12 cellular contexts compared by ENCODE assay signal in the genomic region with DNA sequence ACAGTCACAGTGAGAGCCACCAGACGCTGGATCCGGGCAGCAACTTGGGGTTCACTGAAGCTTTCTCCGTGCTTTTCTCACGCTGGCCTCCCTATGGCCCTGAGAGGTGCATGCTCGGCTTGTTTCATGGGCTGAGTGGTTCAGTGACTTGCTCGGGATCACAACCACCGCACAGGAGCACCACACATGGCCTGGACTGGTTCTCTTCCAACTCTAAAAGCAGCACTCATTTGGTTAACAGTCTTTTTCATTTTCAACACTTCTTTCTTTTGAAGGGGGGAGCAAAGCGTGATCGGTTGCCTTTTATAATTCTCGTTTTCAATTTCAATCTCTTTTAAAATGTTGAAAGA.
"Had no signal": no experiment of that assay in that cellular context is flagged by ENCODE, and none has a peak within 500 bp of the region (broad histone marks: within the 10 kb centered on the region; RNA-seq: fewer than 3 reads in every experiment).

No MANE protein-coding gene starts in this region.

- H3K9me3 Mint-ChIP-seq: activated naive CD8-positive, alpha-beta T cell treated with anti-CD3 and anti-CD28 coated beads, Interleukin-2, amount 50 U/mL, for 24 hours; memory B cell; natural killer cell treated with Interleukin-12 subunit alpha and Interleukin-12 subunit beta and Interleukin-15 and Interleukin-18, amount 100 ng/mL, for 72 hours; type B pancreatic cell had no signal

- H3K27me3 Mint-ChIP-seq: activated naive CD8-positive, alpha-beta T cell treated with anti-CD3 and anti-CD28 coated beads, Interleukin-2, amount 50 U/mL, for 24 hours; memory B cell; natural killer cell treated with Interleukin-12 subunit alpha and Interleukin-12 subunit beta and Interleukin-15 and Interleukin-18, amount 100 ng/mL, for 72 hours; type B pancreatic cell had no signal

- H3K27me3 ChIP-seq: ascending aorta, heart left ventricle, sigmoid colon had no signal

- ATAC-seq: activated naive CD8-positive, alpha-beta T cell treated with anti-CD3 and anti-CD28 coated beads, Interleukin-2, amount 50 U/mL, for 24 hours; heart left ventricle had no signal

- H3K27ac ChIP-seq: ascending aorta, heart left ventricle, left ventricle myocardium inferior, sigmoid colon had no signal

- H3K9me3 ChIP-seq: ascending aorta, heart left ventricle, left ventricle myocardium inferior, sigmoid colon had no signal

- H3K4me3 Mint-ChIP-seq: activated naive CD8-positive, alpha-beta T cell treated with anti-CD3 and anti-CD28 coated beads, Interleukin-2, amount 50 U/mL, for 24 hours; memory B cell; natural killer cell treated with Interleukin-12 subunit alpha and Interleukin-12 subunit beta and Interleukin-15 and Interleukin-18, amount 100 ng/mL, for 72 hours; type B pancreatic cell had no signal

- DNase-seq: activated naive CD8-positive, alpha-beta T cell treated with anti-CD3 and anti-CD28 coated beads, Interleukin-2, amount 50 U/mL, for 24 hours; heart left ventricle; islet precursor cell; left ventricle myocardium inferior; SHP77 treated with DMSO at 0.1 percent for 48 hours; sigmoid colon; stimulated activated CD4-positive, alpha-beta T cell treated with anti-CD3 and anti-CD28 coated beads, Interleukin-2, amount 100 ng/mL, for 48 hours; stimulated activated naive CD4-positive, alpha-beta T cell treated with Interleukin-2 at 50 U/mL for 16 hours had no signal

- H3K4me1 Mint-ChIP-seq: memory B cell had no signal

- H3K27ac Mint-ChIP-seq: activated naive CD8-positive, alpha-beta T cell treated with anti-CD3 and anti-CD28 coated beads, Interleukin-2, amount 50 U/mL, for 24 hours; memory B cell; type B pancreatic cell had no signal
